In genomic region chr2:54212456-54212855, GRCh38 we compare ENCODE assay signal across 12 cellular contexts. TPM values are rescaled to one million over a fixed set of nuclear protein-coding genes. Genes with fewer than 3 reads are reported as not detected.
A peak's percentile ranks its signal among the peaks of the same experiment; 100 is the strongest.
DNase-seq lines count a peak whose midpoint lies in the region; ATAC-seq and TF ChIP-seq lines count a peak whose summit lies in the region.
"Had no signal": no experiment of that assay in that cellular context is flagged by ENCODE, and none has a peak within 500 bp of the region (broad histone marks: within the 10 kb centered on the region; RNA-seq: fewer than 3 reads in every experiment).

No MANE protein-coding gene starts in this region.

- TF ChIP-seq CTCF in HFF-Myc (IDR thresholded peaks at IDR 0.05; ENCODE audit: low read depth, low read length, missing control alignments) (no peak), gastroesophageal sphincter (IDR thresholded peaks at IDR 0.05) (no peak), lower leg skin (IDR thresholded peaks at IDR 0.05) (no peak)

- H3K4me3 ChIP-seq in HFF-Myc (replicated peaks; ENCODE audit: low read depth, low read length) (no peak overlapping the region), gastroesophageal sphincter (no peak overlapping the region), skeletal muscle satellite cell (ENCODE audit: low read length) (no peak overlapping the region), lower leg skin (ENCODE audit: low read depth, poor library complexity, severe bottlenecking) (no peak overlapping the region)

- TF ChIP-seq EP300 in gastroesophageal sphincter (IDR thresholded peaks at IDR 0.05), result no peak

- peaks cover 8 to 38% (median 21%) of the 10 kb centered on the region in 3 donors for H3K4me1 ChIP-seq in gastroesophageal sphincter
- H3K4me1 ChIP-seq in skeletal muscle satellite cell (ENCODE audit: control insufficient read depth, insufficient read depth, low read length), result peaks cover 32% of the 10 kb centered on the region

- H3K36me3 ChIP-seq in gastroesophageal sphincter, result no peaks in the 10 kb centered on the region
- H3K36me3 ChIP-seq in skeletal muscle satellite cell (ENCODE audit: insufficient read depth, low read length), result no peaks in the 10 kb centered on the region

- H3K9ac ChIP-seq in skeletal muscle satellite cell (ENCODE audit: low read depth, low read length), result no peak overlapping the region

- intact Hi-C loops in lower leg skin (cut with DNase I; ENCODE audit: low total_unique reads), result no loop called here

- H3K27ac ChIP-seq in gastroesophageal sphincter, result peak overlapping the region; percentile 35 to 60 (median 57)

- no peaks in the 10 kb centered on the region for H3K27me3 ChIP-seq in gastroesophageal sphincter
- H3K27me3 ChIP-seq in skeletal muscle satellite cell (ENCODE audit: control insufficient read depth, insufficient read depth, low read length), result no peaks in the 10 kb centered on the region

- peak overlapping the region; percentile 53 for H3K4me2 ChIP-seq in skeletal muscle satellite cell (ENCODE audit: low read length)

- DNase-seq in HFF-Myc (ENCODE audit: extremely low read depth, low read depth) (peak; percentile 87), T1000 (lab: John Stamatoyannopoulos, UW) (peak; percentile 37), NCI-H2081 (lab: John Stamatoyannopoulos, UW) (no peak), lower leg skin (ENCODE audit: low spot score in 2 of 2) (no peak)
- DNase-seq in effector CD8-positive, alpha-beta T cell (lab: John Stamatoyannopoulos, UW), result no peak
- DNase-seq: effector memory CD4-positive, alpha-beta T cell; KG1; stimulated activated CD4-positive, alpha-beta T cell treated with anti-CD3 and anti-CD28 coated beads, Interleukin-2, amount 100 ng/mL, for 24 hours had no signal

- TF ChIP-seq POLR2A in gastroesophageal sphincter (IDR thresholded peaks at IDR 0.05) (no peak), lower leg skin (IDR thresholded peaks at IDR 0.05) (no peak)

- peak; percentile 87 for ATAC-seq in gastroesophageal sphincter

- WGBS in gastroesophageal sphincter (ENCODE audit: low coverage in 1 of 2), 2 donors, result 13 to 29% methylated on average over 1 of the region's 1 CpG
- 70 to 73% methylated on average over 1 of the region's 1 CpG for WGBS in lower leg skin, 2 donors

- H3K9me3 ChIP-seq in gastroesophageal sphincter (peaks cover 0 to 7% (median 0%) of the 10 kb centered on the region in 3 donors), skeletal muscle satellite cell (replicated peaks; ENCODE audit: low read length) (no peaks in the 10 kb centered on the region)

RNA-seq across cellular contexts. Expression of gene TSPYL6, which starts 43.6 kb away (rescaled TPM):
- total RNA-seq in gastroesophageal sphincter (under 1 TPM in 1 of 4 donors, not detected in 3; 0.31 TPM), lower leg skin (not detected)
- total RNA-seq in skeletal muscle satellite cell (2012; rRNA removed), result not detected in 2 replicates
- total RNA-seq: G401, mononuclear cell had no signal

Comparison
In these comparisons a context has a peak if more than half of its experiments do, and no peak if none do; other contexts are left out.
1. DNase-seq: peak in HFF-Myc (single experiment) and T1000 (single experiment); none in NCI-H2081 (0 of 2), lower leg skin (0 of 2) and effector CD8-positive, alpha-beta T cell (single experiment).